Comparison of ENCODE assay signal across 28 cellular contexts in the genomic region with DNA sequence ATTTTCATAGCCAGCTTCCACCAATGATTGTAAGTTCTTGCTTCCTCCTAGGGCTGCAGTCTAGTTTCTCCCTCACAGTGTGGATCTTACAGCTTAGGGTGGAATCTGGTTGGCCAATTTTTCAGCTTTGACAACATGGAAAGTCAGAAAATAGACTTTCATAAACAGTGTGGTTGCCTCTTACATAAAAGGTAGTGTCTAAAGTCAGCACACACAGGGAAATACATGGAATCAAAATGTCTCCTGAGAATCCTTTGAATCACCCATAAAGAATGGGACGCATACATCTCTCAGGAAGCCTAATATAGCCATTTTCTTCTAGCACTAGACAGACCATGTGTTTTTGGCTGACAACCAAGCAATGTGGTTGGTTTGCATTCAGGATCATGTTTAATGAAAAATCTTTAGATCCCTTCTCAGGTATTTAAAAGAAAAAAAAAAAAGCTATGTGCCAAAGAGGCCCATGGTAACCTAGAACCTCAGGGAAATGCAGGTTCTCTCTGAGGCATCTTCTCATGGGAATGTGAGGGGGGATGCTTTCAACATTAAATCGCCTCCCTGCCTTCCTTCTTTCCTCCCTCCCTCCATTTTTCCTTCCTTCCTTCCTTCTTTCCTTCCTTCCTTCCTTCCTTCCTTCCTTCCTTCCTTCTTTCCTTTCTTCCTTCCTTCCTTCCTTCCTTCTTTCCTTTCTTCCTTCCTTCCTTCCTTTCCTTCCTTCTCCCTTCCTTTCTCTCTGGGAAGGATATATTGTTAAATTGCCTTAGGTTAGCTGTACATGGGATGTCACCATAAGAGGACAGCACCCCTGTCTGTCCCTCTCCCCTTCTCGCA. TPM values are rescaled to one million over a fixed set of nuclear protein-coding genes. Genes with fewer than 3 reads are reported as not detected.
DNase-seq lines count a peak whose midpoint lies in the region; ATAC-seq, FAIRE-seq and TF ChIP-seq lines count a peak whose summit lies in the region.
"Had no signal": no experiment of that assay in that cellular context is flagged by ENCODE, and none has a peak within 500 bp of the region (broad histone marks: within the 10 kb centered on the region; RNA-seq: fewer than 3 reads in every experiment).

No MANE protein-coding gene starts in this region.

- DNase-seq in GM23248 (peak; percentile 21), astrocyte (ENCODE audit: low read depth) (peak; percentile 71), fibroblast of villous mesenchyme (ENCODE audit: low read depth) (peak; percentile 56), stromal cell of bone marrow (ENCODE audit: low read depth) (peak; percentile 35), tibial artery (no peak), NOMO-1 treated with DMSO at 0.1 percent for 48 hours (lab: John Stamatoyannopoulos, UW; ENCODE audit: unreplicated experiment) (no peak)
- DNase-seq: activated CD4-positive, alpha-beta T cell treated with anti-CD3 and anti-CD28 coated beads for 48 hours; activated naive CD4-positive, alpha-beta T cell; activated T-cell treated with anti-CD3 and anti-CD28 coated beads, Interleukin-2, amount 50 U/mL, for 48 hours; CD4-positive, alpha-beta memory T cell; central memory CD4-positive, alpha-beta T cell; DMS 273 treated with DMSO at 0.1 percent for 48 hours; dorsolateral prefrontal cortex; foreskin melanocyte; GDM1; hippocampal formation; immature natural killer cell; mucosa of descending colon; NCI-H1105 treated with DMSO at 0.1 percent for 48 hours; NCI-H2029; right cardiac atrium; stimulated activated CD4-positive, alpha-beta T cell treated with anti-CD3 and anti-CD28 coated beads, Interleukin-4, amount 100 ng/mL, for 4 hours; stimulated activated naive CD8-positive, alpha-beta T cell treated with anti-CD3 and anti-CD28 coated beads, Interleukin-15, Interleukin-2, amounts not matched to agents 100 U/mL and 50 U/mL, for 24 hours; T-helper 2 cell had no signal

- in situ Hi-C loops in GM23248 (cut with MboI), result no loop called here

- H3K4me2 ChIP-seq in GM23248 (ENCODE audit: unreplicated experiment) (no peak overlapping the region), astrocyte (ENCODE audit: low read length) (no peak overlapping the region)

- FAIRE-seq in astrocyte (lab: Jason Lieb, UNC), result no peak
- FAIRE-seq: H1 had no signal

- no peaks in the 10 kb centered on the region for H3K27me3 Mint-ChIP-seq in astrocyte (ENCODE audit: low read depth, unreplicated experiment)

- no peaks in the 10 kb centered on the region for H3K9me2 ChIP-seq in GM23248 (ENCODE audit: insufficient read depth)

- H3K4me3 Mint-ChIP-seq in astrocyte (ENCODE audit: unreplicated experiment), result no peak overlapping the region
- H3K4me3 Mint-ChIP-seq: CD4-positive, alpha-beta memory T cell; immature natural killer cell had no signal

- H2AFZ ChIP-seq in GM23248, result no peak overlapping the region
- no peak overlapping the region for H2AFZ ChIP-seq in astrocyte (ENCODE audit: low read depth, low read length)

- H3K36me3 ChIP-seq in GM23248 (ENCODE audit: low read depth) (no peaks in the 10 kb centered on the region), astrocyte (ENCODE audit: insufficient read depth, low read length) (no peaks in the 10 kb centered on the region), tibial artery (no peaks in the 10 kb centered on the region)

- no peak for ATAC-seq in HG03039 (IDR thresholded peaks at IDR 0.05; ENCODE audit: unreplicated experiment)
- ATAC-seq in HG02798 (IDR thresholded peaks at IDR 0.05; ENCODE audit: poor library complexity, unreplicated experiment), result no peak
- ATAC-seq: right cardiac atrium; stimulated activated naive CD8-positive, alpha-beta T cell treated with anti-CD3 and anti-CD28 coated beads, Interleukin-15, Interleukin-2, amounts not matched to agents 100 U/mL and 50 U/mL, for 24 hours had no signal

- H3K4me1 Mint-ChIP-seq in astrocyte (ENCODE audit: low read depth, unreplicated experiment), result peaks cover 66% of the 10 kb centered on the region
- H3K4me1 Mint-ChIP-seq: CD4-positive, alpha-beta memory T cell; immature natural killer cell had no signal

- peak overlapping the region; percentile 97 for H3K27ac Mint-ChIP-seq in astrocyte (ENCODE audit: unreplicated experiment)
- H3K27ac Mint-ChIP-seq: immature natural killer cell had no signal

- H3K4me3 ChIP-seq in GM23248 (no peak overlapping the region), astrocyte (ENCODE audit: insufficient read depth, low read depth, low read length) (no peak overlapping the region), fibroblast of villous mesenchyme (ENCODE audit: low read depth, low read length) (no peak overlapping the region), tibial artery (no peak overlapping the region)
- H3K4me3 ChIP-seq: dorsolateral prefrontal cortex, mucosa of descending colon had no signal

- peaks cover 53% of the 10 kb centered on the region for H3F3A ChIP-seq in GM23248 (ENCODE audit: insufficient read depth)

- no peak overlapping the region for H3K9ac ChIP-seq in GM23248
- no peak overlapping the region for H3K9ac ChIP-seq in astrocyte (ENCODE audit: low read length)

- H3K9me3 Mint-ChIP-seq in astrocyte (ENCODE audit: unreplicated experiment), result no peaks in the 10 kb centered on the region
- H3K9me3 Mint-ChIP-seq: immature natural killer cell had no signal

- H3K27me3 ChIP-seq in GM23248 (replicated peaks; ENCODE audit: insufficient read depth) (no peaks in the 10 kb centered on the region), astrocyte (ENCODE audit: insufficient read depth, low read length) (no peaks in the 10 kb centered on the region), tibial artery (no peaks in the 10 kb centered on the region)
- H3K27me3 ChIP-seq: dorsolateral prefrontal cortex had no signal

- H3K9me3 ChIP-seq in GM23248 (ENCODE audit: low read depth) (no peaks in the 10 kb centered on the region), astrocyte (ENCODE audit: insufficient read depth, low read depth, low read length) (no peaks in the 10 kb centered on the region), tibial artery (no peaks in the 10 kb centered on the region)
- H3K9me3 ChIP-seq: mucosa of descending colon had no signal

- H4K20me1 ChIP-seq in GM23248 (ENCODE audit: insufficient read depth), result no peaks in the 10 kb centered on the region
- no peaks in the 10 kb centered on the region for H4K20me1 ChIP-seq in astrocyte (ENCODE audit: insufficient read depth, low read length)

- peaks cover 54% of the 10 kb centered on the region for H3K4me1 ChIP-seq in GM23248 (ENCODE audit: insufficient read depth)
- H3K4me1 ChIP-seq in astrocyte (ENCODE audit: insufficient read depth, low read length), result peaks cover 52% of the 10 kb centered on the region
- peaks cover 0 to 24% (median 12%) of the 10 kb centered on the region in 4 donors for H3K4me1 ChIP-seq in tibial artery

- TF ChIP-seq CTCF in astrocyte (IDR thresholded peaks at IDR 0.05; ENCODE audit: insufficient read depth, low read depth, low read length) (no peak), fibroblast of villous mesenchyme (IDR thresholded peaks at IDR 0.05; ENCODE audit: insufficient read depth, low read depth, low read length) (no peak), tibial artery (IDR thresholded peaks at IDR 0.05) (no peak)

- 98 to 100% methylated on average over 3 of the region's 3 CpGs for WGBS in GM23248 (ENCODE audit: low coverage in 1 of 2, low lambda C conversion rate in 2 of 2, missing lambda C conversion rate in 2 of 2), 2 experiments

- H3K27ac ChIP-seq in GM23248 (no peak overlapping the region), astrocyte (ENCODE audit: low read depth, low read length) (peak overlapping the region; percentile 91), tibial artery (no peak overlapping the region)
- H3K27ac ChIP-seq: RWPE1 had no signal

- no peaks in the 10 kb centered on the region for H3K36me3 Mint-ChIP-seq in astrocyte (ENCODE audit: low read depth, unreplicated experiment)
- H3K36me3 Mint-ChIP-seq: CD4-positive, alpha-beta memory T cell; immature natural killer cell had no signal

- intact Hi-C loops in tibial artery (cut with DNase I; ENCODE audit: low total_unique reads), result no loop called here

- H3K79me2 ChIP-seq in GM23248 (ENCODE audit: insufficient read depth) (no peaks in the 10 kb centered on the region), astrocyte (ENCODE audit: insufficient read depth, low read length) (no peaks in the 10 kb centered on the region)

RNA-seq across cellular contexts. Expression of a gene that starts 34.3 kb away (rescaled TPM):
- total RNA-seq in GM23248 (2014; rRNA removed; shearing (Covaris generic)), result 159 and 175 TPM in 2 replicates
- polyA plus RNA-seq in GM23248 (2016; fragmentation: Nextera tagmentation; extraction: Ambion mirVana), result 107 and 112 TPM in 2 replicates
- total RNA-seq in astrocyte, result 57.6 and 60.7 TPM in 2 replicates
- 210 and 326 TPM in 2 replicates for total RNA-seq in fibroblast of villous mesenchyme

Comparison
In these comparisons a context has a peak if more than half of its experiments do, and no peak if none do; other contexts are left out.
1. DNase-seq: peak in GM23248 (single experiment), astrocyte (single experiment), fibroblast of villous mesenchyme (single experiment) and stromal cell of bone marrow (single experiment); none in tibial artery (0 of 2) and NOMO-1 treated with DMSO at 0.1 percent for 48 hours (single experiment).